ENCODE assay signal across 20 cellular contexts in the genomic region with DNA sequence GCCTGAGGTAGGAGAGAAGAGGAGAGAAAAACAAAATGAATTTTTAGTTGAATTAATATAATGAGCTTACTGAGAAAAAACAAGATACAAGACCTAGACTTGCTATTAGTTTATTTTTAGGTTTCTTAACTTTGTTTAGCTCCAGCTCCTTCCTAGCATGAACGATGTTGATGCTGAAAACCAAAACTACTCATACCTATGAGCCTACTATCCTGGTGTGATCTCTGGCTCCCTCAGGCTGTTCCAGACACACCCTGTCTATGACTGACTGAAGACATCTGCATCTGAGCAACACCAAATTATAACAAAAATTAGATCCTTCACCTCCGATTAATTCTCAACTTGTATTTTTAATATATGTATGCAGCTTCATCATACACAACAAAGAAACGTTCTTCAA.
"Had no signal": no experiment of that assay in that cellular context is flagged by ENCODE, and none has a peak within 500 bp of the region (broad histone marks: within the 10 kb centered on the region; RNA-seq: fewer than 3 reads in every experiment).

No MANE protein-coding gene starts in this region.

- H3K4me2 ChIP-seq: neural progenitor cell had no signal

- ATAC-seq: activated T-cell treated with anti-CD3 and anti-CD28 coated beads, Interleukin-2, amount 50 U/mL, for 72 hours; naive thymus-derived CD4-positive, alpha-beta T cell; psoas muscle; right cardiac atrium; stimulated activated naive CD8-positive, alpha-beta T cell treated with anti-CD3 and anti-CD28 coated beads, Interleukin-15, amount 100 ng/mL, for 72 hours; T-helper 17 cell had no signal

- H3K4me1 ChIP-seq: left ventricle myocardium inferior, neural progenitor cell, psoas muscle, transverse colon had no signal

- DNase-seq: activated CD4-positive, alpha-beta T cell treated with anti-CD3 and anti-CD28 coated beads, Interleukin-2, amount 50 U/mL, for 1 hour; activated CD4-positive, CD25-positive, alpha-beta regulatory T cell treated with anti-CD3 and anti-CD28 coated beads, Interleukin-2, amount 50 U/mL, for 72 hours; activated CD8-positive, alpha-beta memory T cell treated with anti-CD3 and anti-CD28 coated beads, Interleukin-2, amount 50 U/mL, for 4 hours; activated effector memory CD4-positive, alpha-beta T cell treated with anti-CD3 and anti-CD28 coated beads, Interleukin-2, amount 50 U/mL, for 16 hours; activated T-cell treated with anti-CD3 and anti-CD28 coated beads, Interleukin-2, amount 50 U/mL, for 72 hours; effector CD8-positive, alpha-beta T cell; foreskin melanocyte; glutamatergic neuron; hypothalamus; left ventricle myocardium inferior; naive thymus-derived CD4-positive, alpha-beta T cell; psoas muscle; right cardiac atrium; stimulated activated naive CD8-positive, alpha-beta T cell treated with anti-CD3 and anti-CD28 coated beads, Interleukin-15, amount 100 ng/mL, for 72 hours; T-helper 17 cell; transverse colon had no signal

- H2AFZ ChIP-seq: neural progenitor cell had no signal

- H3K27ac ChIP-seq: cardiac muscle cell, left ventricle myocardium inferior, neural progenitor cell, psoas muscle, suprapubic skin, transverse colon, VCaP had no signal

- H3K9ac ChIP-seq: neural progenitor cell had no signal

- H3K4me3 ChIP-seq: cardiac muscle cell, left ventricle myocardium inferior, neural progenitor cell, psoas muscle, suprapubic skin, transverse colon had no signal

- H3K27me3 ChIP-seq: cardiac muscle cell, neural progenitor cell, suprapubic skin, transverse colon had no signal

- H3K36me3 ChIP-seq: cardiac muscle cell, left ventricle myocardium inferior, neural progenitor cell, suprapubic skin, transverse colon had no signal

- H3K9me3 ChIP-seq: psoas muscle, suprapubic skin, transverse colon had no signal
